Comparison of ENCODE assay signal across 10 cellular contexts in genomic region chr13:44710576-44710975, GRCh38.
DNase-seq lines count a peak whose midpoint lies in the region; ATAC-seq and TF ChIP-seq lines count a peak whose summit lies in the region.
"Had no signal": no experiment of that assay in that cellular context is flagged by ENCODE, and none has a peak within 500 bp of the region (broad histone marks: within the 10 kb centered on the region; RNA-seq: fewer than 3 reads in every experiment).

No MANE protein-coding gene starts in this region.

- H4K20me1 ChIP-seq in SK-N-SH (ENCODE audit: insufficient read depth), result no peaks in the 10 kb centered on the region

- peaks cover 3% of the 10 kb centered on the region for H3K79me2 ChIP-seq in SK-N-SH (ENCODE audit: insufficient read depth)

- H3K4me3 ChIP-seq in SK-N-SH (ENCODE audit: low read depth in 2 of 2, low read length in 1 of 2) (no peak overlapping the region), kidney epithelial cell (ENCODE audit: low read depth, low read length) (no peak overlapping the region)
- H3K4me3 ChIP-seq: upper lobe of right lung had no signal

- H3K36me3 ChIP-seq in SK-N-SH (replicated peaks in 1 of 2; ENCODE audit: control insufficient read depth in 1 of 2, insufficient read depth in 2 of 2, low read length in 1 of 2) (peaks cover 0 to 4% of the 10 kb centered on the region in 2 experiments), kidney epithelial cell (ENCODE audit: control insufficient read depth, insufficient read depth, low read length) (no peaks in the 10 kb centered on the region)
- H3K36me3 ChIP-seq: upper lobe of right lung had no signal

- peak; percentile 70 for DNase-seq in ACHN
- DNase-seq in SK-N-SH, result no peak
- peak; percentile 86 for DNase-seq in kidney epithelial cell (ENCODE audit: low read depth)
- no peak for DNase-seq in Right ventricle myocardium inferior (ENCODE audit: missing footprints)
- no peak for DNase-seq in DMS 273 (lab: John Stamatoyannopoulos, UW; ENCODE audit: unreplicated experiment)
- DNase-seq: midbrain, upper lobe of right lung had no signal

- TF ChIP-seq CTCF in SK-N-SH (IDR thresholded peaks at IDR 0.05) (no peak), kidney epithelial cell (IDR thresholded peaks at IDR 0.05; ENCODE audit: insufficient read depth, low read length, poor library complexity, severe bottlenecking) (no peak)

- POLR2A ChIA-PET in SK-N-SH (lab: Yijun Ruan, JAX), result no interaction called here

- no peaks in the 10 kb centered on the region for H3K9me3 ChIP-seq in SK-N-SH
- H3K9me3 ChIP-seq: upper lobe of right lung had no signal

- TF ChIP-seq RAD21 in SK-N-SH (IDR thresholded peaks at IDR 0.05; ENCODE audit: low read length), result no peak

- H3K27me3 ChIP-seq in SK-N-SH (ENCODE audit: insufficient read depth), result no peaks in the 10 kb centered on the region
- H3K27me3 ChIP-seq in kidney epithelial cell (ENCODE audit: control insufficient read depth, insufficient read depth, low read length), result no peaks in the 10 kb centered on the region
- H3K27me3 ChIP-seq: upper lobe of right lung had no signal

- in situ Hi-C loops in ACHN (cut with HindIII; ENCODE audit: low pct_ligation_motif_present, low pct_unique_long_range_greater_than_20kb, low sequenced_read_pairs), result no loop called here

- peak in 1 of 2 experiments; percentile 95; a peak in 2 of 4 replicates for TF ChIP-seq EP300 in SK-N-SH (IDR thresholded peaks at IDR 0.05; ENCODE audit: borderline replicate concordance in 1 of 2, low read depth in 1 of 2, low read length in 1 of 2)

- H3K4me2 ChIP-seq in SK-N-SH, result peak overlapping the region; percentile 15

- peak overlapping the region; percentile 72 to 98; a peak in 3 of 4 replicates for H3K27ac ChIP-seq in SK-N-SH (ENCODE audit: low read depth in 2 of 2, low read length in 1 of 2)
- H3K27ac ChIP-seq: upper lobe of right lung had no signal

- H3K4me1 ChIP-seq in SK-N-SH (ENCODE audit: control insufficient read depth in 1 of 2, insufficient read depth in 2 of 2, low read depth in 1 of 2, low read length in 1 of 2), result peaks cover 7 to 19% of the 10 kb centered on the region in 2 experiments; a peak in 3 of 4 replicates
- H3K4me1 ChIP-seq: upper lobe of right lung had no signal

- peak; percentile 59 for ATAC-seq in GM21737 (IDR thresholded peaks at IDR 0.05; ENCODE audit: unreplicated experiment)
- no peak for ATAC-seq in Right ventricle myocardium inferior
- ATAC-seq in GM18858 (IDR thresholded peaks at IDR 0.05; ENCODE audit: unreplicated experiment), result no peak
- no peak for ATAC-seq in GM18909 (IDR thresholded peaks at IDR 0.05; ENCODE audit: poor library complexity, unreplicated experiment)
- ATAC-seq: upper lobe of right lung had no signal

- no peaks in the 10 kb centered on the region for H3K9me2 ChIP-seq in SK-N-SH

- peak overlapping the region; percentile 38; the same call in 1 of the 2 replicates for H2AFZ ChIP-seq in SK-N-SH (ENCODE audit: low read depth)

- 14% methylated on average over 2 of the region's 2 CpGs for WGBS in SK-N-SH (ENCODE audit: low lambda C conversion rate)

- CTCF ChIA-PET in SK-N-SH (lab: Yijun Ruan, JAX), result no interaction called here

- H3F3A ChIP-seq in SK-N-SH (replicated peaks; ENCODE audit: insufficient read depth), result peaks cover 47% of the 10 kb centered on the region

- H3K9ac ChIP-seq in SK-N-SH, result peak overlapping the region; percentile 52

- intact Hi-C loops in Right ventricle myocardium inferior (cut with DNase I), result no loop called here

TF ChIP-seq in SK-N-SH, 30 proteins besides CTCF, POLR2A, EP300 and RAD21 (continues in another document):
- TF ChIP-seq SIN3A (IDR thresholded peaks at IDR 0.05; ENCODE audit: borderline replicate concordance, low read depth, low read length) (peak; percentile 55; the same call in 1 of the 2 replicates), SMC3 (IDR thresholded peaks at IDR 0.05; ENCODE audit: low read depth, low read length) (no peak), GATA2 (CRISPR knock-in tag; IDR thresholded peaks at IDR 0.05) (no peak), ELF1 (IDR thresholded peaks at IDR 0.05) (peak; percentile 14; the same call in 1 of the 2 replicates), RCOR1 (IDR thresholded peaks at IDR 0.05; ENCODE audit: low read length) (no peak), GABPA (IDR thresholded peaks at IDR 0.05; ENCODE audit: low read depth) (no peak), ZBTB33 (IDR thresholded peaks at IDR 0.05; ENCODE audit: borderline replicate concordance, low read depth) (peak; percentile 79; the same call in 1 of the 2 replicates), RXRA (IDR thresholded peaks at IDR 0.05; ENCODE audit: borderline replicate concordance, low read depth) (peak; percentile 96), TEAD4 (IDR thresholded peaks at IDR 0.05; ENCODE audit: borderline replicate concordance, insufficient read depth) (peak; percentile 89), EZH2phosphoT487 (IDR thresholded peaks at IDR 0.05; ENCODE audit: borderline replicate concordance, low read depth) (no peak), TCF12 (IDR thresholded peaks at IDR 0.05) (peak; percentile 96), MEF2A (IDR thresholded peaks at IDR 0.05; ENCODE audit: borderline replicate concordance, low read depth) (peak; percentile 71), FOXJ3 (CRISPR knock-in tag; IDR thresholded peaks at IDR 0.05) (no peak), YY1 (IDR thresholded peaks at IDR 0.05; ENCODE audit: low read depth) (no peak), IRF3 (IDR thresholded peaks at IDR 0.05; ENCODE audit: low read depth, low read length) (no peak), NFIC (IDR thresholded peaks at IDR 0.05; ENCODE audit: borderline replicate concordance) (peak; percentile 83), PBX3 (IDR thresholded peaks at IDR 0.05) (peak; percentile 83), FOXM1 (IDR thresholded peaks at IDR 0.05; ENCODE audit: low read depth) (0 out of 2 replicates have a peak, but pooled peaks have one; percentile 65), CHD2 (IDR thresholded peaks at IDR 0.05; ENCODE audit: low read length, partially characterized antibody) (no peak), FOSL2 (IDR thresholded peaks at IDR 0.05; ENCODE audit: borderline replicate concordance, low read depth) (peak; percentile 98), MXI1 (IDR thresholded peaks at IDR 0.05; ENCODE audit: low read depth, low read length) (no peak), JUND (IDR thresholded peaks at IDR 0.05) (peak; percentile 96), NRF1 (IDR thresholded peaks at IDR 0.05; ENCODE audit: low read depth, low read length) (no peak), POLR2AphosphoS5 (IDR thresholded peaks at IDR 0.05; ENCODE audit: low read depth, low read length) (peak; percentile 88; the same call in 1 of the 2 replicates), TAF1 (IDR thresholded peaks at IDR 0.05; ENCODE audit: borderline replicate concordance, low read depth, low read length) (peak; percentile 99)
- TF ChIP-seq, protein P1, sequence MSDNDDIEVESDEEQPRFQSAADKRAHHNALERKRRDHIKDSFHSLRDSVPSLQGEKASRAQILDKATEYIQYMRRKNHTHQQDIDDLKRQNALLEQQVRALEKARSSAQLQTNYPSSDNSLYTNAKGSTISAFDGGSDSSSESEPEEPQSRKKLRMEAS (IDR thresholded peaks at IDR 0.05; ENCODE audit: low read depth), result peak; percentile 78
- TF ChIP-seq, protein P2, sequence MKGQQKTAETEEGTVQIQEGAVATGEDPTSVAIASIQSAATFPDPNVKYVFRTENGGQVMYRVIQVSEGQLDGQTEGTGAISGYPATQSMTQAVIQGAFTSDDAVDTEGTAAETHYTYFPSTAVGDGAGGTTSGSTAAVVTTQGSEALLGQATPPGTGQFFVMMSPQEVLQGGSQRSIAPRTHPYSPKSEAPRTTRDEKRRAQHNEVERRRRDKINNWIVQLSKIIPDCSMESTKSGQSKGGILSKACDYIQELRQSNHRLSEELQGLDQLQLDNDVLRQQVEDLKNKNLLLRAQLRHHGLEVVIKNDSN (IDR thresholded peaks at IDR 0.05; ENCODE audit: borderline replicate concordance, low read depth), result 0 out of 2 replicates have a peak, but pooled peaks have one; percentile 19

Comparison
In these comparisons a context has a peak if more than half of its experiments do, and no peak if none do; other contexts are left out.
1. DNase-seq: peak in ACHN (single experiment) and kidney epithelial cell (single experiment); none in SK-N-SH (single experiment), Right ventricle myocardium inferior (single experiment) and DMS 273 (single experiment).